ENCODE assay signal across 20 cellular contexts in the genomic region with DNA sequence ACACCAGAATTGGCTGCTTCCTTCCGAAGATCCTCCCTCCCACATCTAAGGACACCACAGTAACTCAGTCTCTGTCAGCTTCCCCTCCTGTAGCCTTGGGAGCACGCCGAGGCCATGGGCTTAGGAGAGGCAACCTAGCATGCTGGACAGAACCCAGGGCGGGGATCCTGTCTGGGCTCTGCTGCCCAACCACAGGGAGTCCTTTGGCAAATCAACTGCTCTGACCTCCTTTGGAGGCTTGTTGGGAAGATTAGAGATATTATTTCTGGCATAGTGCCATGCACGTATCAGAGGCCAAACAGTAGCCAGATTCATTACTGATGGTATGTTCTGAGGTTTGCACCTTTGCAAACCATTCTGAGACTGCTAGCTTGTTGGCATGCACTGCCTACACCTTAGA.
DNase-seq lines count a peak whose midpoint lies in the region; ATAC-seq, FAIRE-seq and TF ChIP-seq lines count a peak whose summit lies in the region.
"Had no signal": no experiment of that assay in that cellular context is flagged by ENCODE, and none has a peak within 500 bp of the region (broad histone marks: within the 10 kb centered on the region; RNA-seq: fewer than 3 reads in every experiment).

No MANE protein-coding gene starts in this region.

- intact Hi-C loops in Right ventricle myocardium superior (cut with DNase I) (no loop called here), K562 (cut with micrococcal nuclease) (no loop called here), HepG2 (cut with micrococcal nuclease; ENCODE audit: unreplicated experiment) (no loop called here)

- TF ChIP-seq CTCF in right atrium auricular region (IDR thresholded peaks at IDR 0.05) (no peak), K562 (IDR thresholded peaks at IDR 0.05 in 2 of 3, conservative IDR thresholded peaks at IDR 0.05 in 1 of 3; ENCODE audit: insufficient read depth in 2 of 3, low read depth in 1 of 3, low read length in 3 of 3) (no peak), HepG2 (CRISPR knock-in tag; IDR thresholded peaks at IDR 0.05) (no peak), suprapubic skin (IDR thresholded peaks at IDR 0.05) (no peak)

- TF ChIP-seq POLR2A in K562 (conservative IDR thresholded peaks at IDR 0.05) (no peak), HepG2 (IDR thresholded peaks at IDR 0.05; ENCODE audit: insufficient read depth in 1 of 2, low read depth in 2 of 2, low read length in 2 of 2) (no peak), GM12892 (IDR thresholded peaks at IDR 0.05; ENCODE audit: low read depth, low read length) (no peak), GM18505 (IDR thresholded peaks at IDR 0.05; ENCODE audit: borderline replicate concordance, extremely low read depth, insufficient read depth, insufficient read length) (no peak), suprapubic skin (IDR thresholded peaks at IDR 0.05) (no peak)

- no peak overlapping the region for H2AFZ ChIP-seq in K562 (ENCODE audit: low read depth, low read length)
- H2AFZ ChIP-seq in HepG2 (ENCODE audit: low read length), result no peak overlapping the region

- H3K79me2 ChIP-seq in K562 (ENCODE audit: control insufficient read depth, insufficient read depth, low read length) (no peaks in the 10 kb centered on the region), HepG2 (ENCODE audit: insufficient read depth, low read length) (no peaks in the 10 kb centered on the region)

- FAIRE-seq in K562 (lab: Jason Lieb, UNC) (no peak), HepG2 (lab: Jason Lieb, UNC) (no peak), GM12892 (lab: Jason Lieb, UNC) (no peak)

- H3K36me3 ChIP-seq in right atrium auricular region, result no peaks in the 10 kb centered on the region
- no peaks in the 10 kb centered on the region for H3K36me3 ChIP-seq in K562 (ENCODE audit: control insufficient read depth, insufficient read depth, low read length)
- H3K36me3 ChIP-seq in HepG2 (replicated peaks in 1 of 2; ENCODE audit: control insufficient read depth in 1 of 2, insufficient read depth in 2 of 2, low read length in 2 of 2), result no peaks in the 10 kb centered on the region
- no peaks in the 10 kb centered on the region for H3K36me3 ChIP-seq in suprapubic skin
- H3K36me3 ChIP-seq: colonic mucosa, transverse colon had no signal

- H3K4me3 ChIP-seq in right atrium auricular region (no peak overlapping the region), K562 (no peak overlapping the region), HepG2 (replicated peaks in 1 of 3; ENCODE audit: insufficient read depth in 1 of 3, low read depth in 2 of 3, low read length in 3 of 3) (no peak overlapping the region), suprapubic skin (no peak overlapping the region)
- H3K4me3 ChIP-seq: colonic mucosa, smooth muscle cell, transverse colon had no signal

- 0% methylated on average over 5 of the region's 5 CpGs for WGBS in K562 (ENCODE audit: insufficient coverage, low coverage, missing lambda C conversion rate)
- WGBS in HepG2 (ENCODE audit: low lambda C conversion rate), result 81% methylated on average over 5 of the region's 5 CpGs
- WGBS in suprapubic skin, result 78% methylated on average over 5 of the region's 5 CpGs

- CTCF ChIA-PET in K562 (lab: Yijun Ruan, JAX; ENCODE audit: low intra/inter-chr PET ratio), result no interaction called here
- CTCF ChIA-PET in HepG2 (lab: Yijun Ruan, JAX; ENCODE audit: low intra/inter-chr PET ratio, low total read pairs), result no interaction called here

- H3K27me3 ChIP-seq in right atrium auricular region, result no peaks in the 10 kb centered on the region
- peaks cover 21 to 53% of the 10 kb centered on the region in 2 experiments for H3K27me3 ChIP-seq in K562 (ENCODE audit: control insufficient read depth in 2 of 2, insufficient read depth in 2 of 2, low read length in 2 of 2)
- H3K27me3 ChIP-seq in HepG2 (ENCODE audit: control insufficient read depth in 1 of 2, insufficient read depth in 2 of 2, low read length in 2 of 2), result no peaks in the 10 kb centered on the region
- no peaks in the 10 kb centered on the region for H3K27me3 ChIP-seq in suprapubic skin
- H3K27me3 ChIP-seq: colonic mucosa, transverse colon had no signal

- in situ Hi-C loops in K562 (cut with MboI), result no loop called here
- in situ Hi-C loops in HepG2 (cut with HindIII; ENCODE audit: extremely low pct_ligation_motif_present, low pct_unique_long_range_greater_than_20kb), result no loop called here

- H3K9ac ChIP-seq in K562 (ENCODE audit: insufficient read depth in 1 of 2, low read depth in 2 of 2, low read length in 2 of 2), result no peak overlapping the region
- no peak overlapping the region for H3K9ac ChIP-seq in HepG2 (ENCODE audit: insufficient read depth, low read depth, low read length)

- no peaks in the 10 kb centered on the region for H3K9me1 ChIP-seq in K562 (ENCODE audit: control insufficient read depth, insufficient read depth, low read length)

- H3K27ac ChIP-seq in right atrium auricular region (no peak overlapping the region), K562 (ENCODE audit: extremely low read depth, low read depth, low read length) (no peak overlapping the region), HepG2 (ENCODE audit: extremely low read length, insufficient read depth, low read length) (no peak overlapping the region), suprapubic skin (no peak overlapping the region)
- H3K27ac ChIP-seq: colonic mucosa, transverse colon had no signal

- POLR2A ChIA-PET in K562 (lab: Yijun Ruan, JAX), result interaction anchor here (0.5 kb wide), 1 partner anchor 137 kb away, joined by 3 read pairs; no protein-coding TSS in a partner anchor
- POLR2A ChIA-PET in HepG2 (lab: Yijun Ruan, JAX), result no interaction called here

- no peak overlapping the region for H3K4me2 ChIP-seq in K562 (ENCODE audit: insufficient read depth, low read length)
- no peak overlapping the region for H3K4me2 ChIP-seq in HepG2 (ENCODE audit: low read depth, low read length)
- H3K4me2 ChIP-seq: smooth muscle cell had no signal

- TF ChIP-seq EP300 in K562 (IDR thresholded peaks at IDR 0.05; ENCODE audit: low read length), result no peak
- no peak for TF ChIP-seq EP300 in HepG2 (IDR thresholded peaks at IDR 0.05; ENCODE audit: low read depth in 2 of 2, low read length in 2 of 2)
- TF ChIP-seq EP300 in HepG2 (CRISPR knock-in tag; IDR thresholded peaks at IDR 0.05; ENCODE audit: borderline replicate concordance), result no peak
- TF ChIP-seq EP300 in suprapubic skin (IDR thresholded peaks at IDR 0.05), result no peak

- DNase-seq in Right ventricle myocardium superior (peak; percentile 61), right atrium auricular region (ENCODE audit: low spot score) (no peak), K562 (ENCODE audit: extremely low read depth in 1 of 4, low spot score in 3 of 4) (no peak), HepG2 (ENCODE audit: low spot score) (no peak), GM12892 (ENCODE audit: insufficient read length) (no peak), suprapubic skin (ENCODE audit: low spot score in 2 of 2) (no peak)
- no peak for DNase-seq in activated naive CD4-positive, alpha-beta T cell (lab: John Stamatoyannopoulos, UW)
- DNase-seq: activated CD4-positive, alpha-beta T cell treated with anti-CD3 and anti-CD28 coated beads for 1 hour; activated CD8-positive, alpha-beta memory T cell treated with anti-CD3 and anti-CD28 coated beads, Interleukin-2, amount 10 ng/mL, durations not matched to agents 7 days and 5 days; activated gamma-delta T cell; colonic mucosa; DMS79 treated with DMSO at 0.1 percent for 48 hours; foreskin fibroblast; HCEC 1CT; natural killer cell; NCI-H146; SHP77; transverse colon had no signal

- peaks cover 4% of the 10 kb centered on the region; the same call in 1 of the 2 replicates for H4K20me1 ChIP-seq in K562 (replicated peaks; ENCODE audit: control insufficient read depth, insufficient read depth, low read length)
- no peaks in the 10 kb centered on the region for H4K20me1 ChIP-seq in HepG2 (ENCODE audit: insufficient read depth, low read length)

- ATAC-seq in Right ventricle myocardium superior (ENCODE audit: poor library complexity) (no peak), K562 (no peak), HepG2 (no peak), GM18505 (IDR thresholded peaks at IDR 0.05; ENCODE audit: unreplicated experiment) (no peak)
- ATAC-seq: activated CD8-positive, alpha-beta memory T cell treated with anti-CD3 and anti-CD28 coated beads, Interleukin-2, amount 10 ng/mL, durations not matched to agents 7 days and 5 days; natural killer cell had no signal

- TF ChIP-seq RAD21 in K562 (CRISPR knock-in tag; conservative IDR thresholded peaks at IDR 0.05 in 1 of 2, IDR thresholded peaks at IDR 0.05 in 1 of 2), result no peak
- no peak for TF ChIP-seq RAD21 in HepG2 (CRISPR knock-in tag; IDR thresholded peaks at IDR 0.05)

- H3K9me3 ChIP-seq in right atrium auricular region (no peaks in the 10 kb centered on the region), K562 (replicated peaks; ENCODE audit: control insufficient read depth, insufficient read depth, low read depth, low read length) (no peaks in the 10 kb centered on the region), HepG2 (ENCODE audit: low read length) (no peaks in the 10 kb centered on the region), suprapubic skin (no peaks in the 10 kb centered on the region)
- H3K9me3 ChIP-seq: colonic mucosa, transverse colon had no signal

- BruUV-seq in K562 (replicated peaks; lab: Mats Ljungman, UMichigan) (no TSS peak), HepG2 (replicated peaks; lab: Mats Ljungman, UMichigan) (no TSS peak)

- H3K4me1 ChIP-seq in right atrium auricular region, result peaks cover 0 to 46% of the 10 kb centered on the region in 2 donors
- no peaks in the 10 kb centered on the region for H3K4me1 ChIP-seq in K562 (replicated peaks in 1 of 2; ENCODE audit: control insufficient read depth in 2 of 2, insufficient read depth in 2 of 2, low read length in 2 of 2)
- H3K4me1 ChIP-seq in HepG2 (ENCODE audit: insufficient read depth, low read length), result peaks cover 56% of the 10 kb centered on the region
- H3K4me1 ChIP-seq in suprapubic skin, result peaks cover 8% of the 10 kb centered on the region

TF ChIP-seq in K562, 482 proteins besides CTCF, POLR2A, EP300 and RAD21 (continues in another document):
- TF ChIP-seq NFIC (IDR thresholded peaks at IDR 0.05), result peak; percentile 85
- TF ChIP-seq ZNF41 (CRISPR knock-in tag; conservative IDR thresholded peaks at IDR 0.05), result no peak
- no peak for TF ChIP-seq EHMT2 (IDR thresholded peaks at IDR 0.05)
- no peak for TF ChIP-seq TAF1 (IDR thresholded peaks at IDR 0.05; ENCODE audit: control insufficient read depth, extremely low read depth, insufficient read depth, low read length, severe bottlenecking)
- TF ChIP-seq NFIX (CRISPR knock-in tag; IDR thresholded peaks at IDR 0.05; ENCODE audit: low read depth), result 0 out of 2 replicates have a peak, but pooled peaks have one; percentile 25

TF ChIP-seq in HepG2, 621 proteins besides CTCF, POLR2A, EP300 and RAD21:
- no peak for TF ChIP-seq ZNF878 (CRISPR knock-in tag; IDR thresholded peaks at IDR 0.05)
- TF ChIP-seq LCORL (IDR thresholded peaks at IDR 0.05), result peak; percentile 35; the same call in 1 of the 2 replicates
- TF ChIP-seq LCORL (CRISPR knock-in tag; IDR thresholded peaks at IDR 0.05), result no peak
